ENCODE assay signal across 8 cellular contexts in the genomic region with DNA sequence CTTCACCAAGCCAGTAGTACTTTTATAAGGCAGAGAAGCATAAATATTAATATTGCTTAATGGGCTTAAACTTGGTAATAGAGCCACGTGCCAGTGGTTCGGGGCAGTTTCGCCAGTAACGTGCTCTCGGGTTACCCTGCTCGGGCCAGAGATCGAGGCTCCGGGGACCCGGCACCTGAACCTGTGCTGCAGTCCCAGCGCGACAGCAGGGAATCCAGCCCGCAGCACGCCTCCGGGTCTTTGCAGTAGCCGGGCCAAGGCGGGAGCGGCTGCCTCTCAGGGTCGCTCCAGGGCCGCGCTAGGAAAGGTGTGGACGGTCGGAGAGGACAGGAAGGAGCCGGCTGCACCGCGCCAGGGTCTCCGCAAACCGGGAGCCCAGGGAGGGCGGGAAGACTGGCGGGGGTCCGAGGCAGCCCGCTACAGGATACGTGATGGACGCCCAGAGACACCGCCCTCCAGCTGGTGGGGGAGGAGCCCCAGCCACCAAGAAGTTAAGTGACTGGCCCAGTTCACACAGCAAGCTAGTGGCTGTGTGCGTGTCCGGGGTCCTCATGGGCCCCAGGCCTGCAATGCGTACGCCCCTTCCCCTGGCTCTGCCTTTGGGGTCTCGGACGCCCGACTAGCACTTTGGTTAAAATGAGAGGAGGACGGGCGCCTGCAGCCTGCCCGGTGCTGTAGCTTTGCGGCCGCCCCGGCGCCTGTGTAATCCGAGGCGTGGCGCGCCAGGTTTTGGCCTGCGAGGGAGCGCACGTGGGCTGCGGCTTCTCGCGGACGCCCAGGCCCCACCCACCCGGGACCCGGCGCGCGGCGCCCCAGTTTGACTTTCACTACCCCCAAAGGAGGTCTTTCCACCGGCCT. TPM values are rescaled to one million over a fixed set of nuclear protein-coding genes. Genes with fewer than 3 reads are reported as not detected.
DNase-seq lines count a peak whose midpoint lies in the region; ATAC-seq and TF ChIP-seq lines count a peak whose summit lies in the region.

No MANE protein-coding gene starts in this region.

- H3K4me3 ChIP-seq in HUES6 (ENCODE audit: low read depth, low read length) (peak overlapping the region; percentile 76), OCI-LY3 (ENCODE audit: low read length) (peak overlapping the region; percentile 92), esophagus (ENCODE audit: low read depth in 1 of 2, low read length in 2 of 2) (peak overlapping the region; percentile 76 to 93), muscle layer of colon (ENCODE audit: low read depth in 1 of 2, low read length in 2 of 2) (peak overlapping the region; percentile 83 to 88)

- peak overlapping the region; percentile 88 for H3K4me2 ChIP-seq in OCI-LY3 (ENCODE audit: low read length)

- no peak for TF ChIP-seq CTCF in OCI-LY3 (IDR thresholded peaks at IDR 0.05; ENCODE audit: low read depth, low read length)

- peak; percentile 71 for DNase-seq in DMS 273 treated with DMSO at 0.1 percent for 48 hours (lab: John Stamatoyannopoulos, UW)
- peak; percentile 88 for DNase-seq in activated T-cell treated with anti-CD3 and anti-CD28 coated beads, Interleukin-2, amount 50 U/mL, for 1 hour
- DNase-seq in stimulated activated CD8-positive, alpha-beta memory T cell treated with anti-CD3 and anti-CD28 coated beads, Interleukin-7, amount 100 ng/mL, for 1 hour (ENCODE audit: low read depth in 2 of 2): peak; percentile 73

- H3K36me3 ChIP-seq in HUES6 (ENCODE audit: control insufficient read depth, insufficient read depth, low read length) (no peaks in the 10 kb centered on the region), OCI-LY3 (replicated peaks; ENCODE audit: low read depth, low read length) (no peaks in the 10 kb centered on the region), esophagus (ENCODE audit: control insufficient read depth in 2 of 2, insufficient read depth in 2 of 2, low read length in 1 of 2) (no peaks in the 10 kb centered on the region), muscle layer of colon (ENCODE audit: insufficient read depth, low read length) (no peaks in the 10 kb centered on the region)

- peaks cover 12% of the 10 kb centered on the region for H4K20me1 ChIP-seq in OCI-LY3 (ENCODE audit: insufficient read depth, low read length)

- 0 to 1% methylated on average over 66 of the region's 66 CpGs for WGBS in esophagus, 2 donors

- H2AFZ ChIP-seq in OCI-LY3 (ENCODE audit: low read depth, low read length): peak overlapping the region; percentile 90

- H3K27ac ChIP-seq in HUES6 (ENCODE audit: low read depth, low read length) (peak overlapping the region; percentile 0; the same call in 1 of the 2 replicates), OCI-LY3 (ENCODE audit: low read length) (peak overlapping the region; percentile 85), esophagus (ENCODE audit: low read depth in 2 of 2, low read length in 1 of 2) (peak overlapping the region; percentile 94 to 95), muscle layer of colon (ENCODE audit: low read depth, low read length) (peak overlapping the region; percentile 85)

- H3K9ac ChIP-seq in HUES6 (ENCODE audit: low read length) (peak overlapping the region; percentile 51), OCI-LY3 (ENCODE audit: low read length) (peak overlapping the region; percentile 82), muscle layer of colon (ENCODE audit: low read length) (no peak overlapping the region)

- H3K9me3 ChIP-seq in HUES6 (ENCODE audit: control insufficient read depth, insufficient read depth, low read depth, low read length): no peaks in the 10 kb centered on the region
- H3K9me3 ChIP-seq in OCI-LY3 (ENCODE audit: insufficient read depth, low read length): no peaks in the 10 kb centered on the region
- H3K9me3 ChIP-seq in esophagus (ENCODE audit: control insufficient read depth in 2 of 2, insufficient read depth in 1 of 2, low read depth in 1 of 2, low read length in 1 of 2): no peaks in the 10 kb centered on the region
- H3K9me3 ChIP-seq in muscle layer of colon (ENCODE audit: low read length): no peaks in the 10 kb centered on the region

- peaks cover 31% of the 10 kb centered on the region for H3K79me2 ChIP-seq in OCI-LY3 (ENCODE audit: low read length)

- H3K27me3 ChIP-seq in HUES6 (ENCODE audit: control insufficient read depth, insufficient read depth, low read length) (peaks cover 54% of the 10 kb centered on the region), OCI-LY3 (ENCODE audit: low read depth, low read length) (no peaks in the 10 kb centered on the region), esophagus (ENCODE audit: control insufficient read depth in 1 of 2, insufficient read depth in 2 of 2, low read length in 2 of 2) (no peaks in the 10 kb centered on the region), muscle layer of colon (ENCODE audit: control insufficient read depth in 1 of 2, insufficient read depth in 2 of 2, low read length in 2 of 2) (no peaks in the 10 kb centered on the region)

- H3K4me1 ChIP-seq in HUES6 (ENCODE audit: control insufficient read depth, insufficient read depth, low read length): peaks cover 20% of the 10 kb centered on the region
- H3K4me1 ChIP-seq in OCI-LY3 (ENCODE audit: low read length): peaks cover 53% of the 10 kb centered on the region
- peaks cover 0 to 3% of the 10 kb centered on the region in 2 donors for H3K4me1 ChIP-seq in esophagus (ENCODE audit: control insufficient read depth in 2 of 2, insufficient read depth in 2 of 2, low read length in 1 of 2)
- peaks cover 24% of the 10 kb centered on the region for H3K4me1 ChIP-seq in muscle layer of colon (ENCODE audit: insufficient read depth, low read length)

- ATAC-seq in GM21515 (IDR thresholded peaks at IDR 0.05; ENCODE audit: unreplicated experiment): peak; percentile 53

RNA-seq across cellular contexts. Expression of a gene that starts 1.2 kb away (rescaled TPM):
- polyA plus RNA-seq in esophagus: 10 to 100 TPM in 1 of 2 donors, 1 to 10 TPM in 1; 6.6 to 10.1 TPM

Comparison
In these comparisons a context has a peak if more than half of its experiments do, and no peak if none do; other contexts are left out.
1. Peak in every context shown above with its lines: DNase-seq, ATAC-seq, H3K4me3 ChIP-seq and H3K27ac ChIP-seq.
2. H3K27ac ChIP-seq: peak in every context shown above with its lines; median percentile 94 in esophagus; 85 in OCI-LY3; 85 in muscle layer of colon; 0 in HUES6.